ENCODE assay signal across 1 cellular context in the genomic region with DNA sequence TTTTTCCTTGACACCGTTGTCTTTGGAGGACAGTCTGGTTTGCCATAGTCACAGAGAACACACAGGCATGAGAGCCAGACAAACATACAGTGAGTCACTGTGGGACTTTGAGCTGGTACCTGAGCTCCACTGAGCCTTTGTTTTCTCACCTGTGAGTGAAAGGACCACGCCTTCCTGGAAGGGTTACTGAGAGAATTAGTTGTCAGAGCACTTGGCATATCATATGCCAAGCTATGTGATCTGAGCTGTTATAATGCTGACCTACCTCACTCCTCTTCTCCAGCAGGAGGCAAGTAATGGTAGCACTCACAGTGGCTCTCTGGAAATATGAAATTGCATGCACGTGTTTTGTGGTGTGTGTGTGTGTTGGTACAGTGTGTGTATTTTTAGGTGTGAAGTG.
A peak's percentile ranks its signal among the peaks of the same experiment; 100 is the strongest.
TF ChIP-seq lines count a peak whose summit lies in the region.

No MANE protein-coding gene starts in this region.

TF ChIP-seq in HepG2, 621 proteins besides CTCF, POLR2A, EP300 and RAD21 (continues in another document):
- peak; percentile 50; the same call in 1 of the 2 replicates for TF ChIP-seq DPF2 (CRISPR knock-in tag; IDR thresholded peaks at IDR 0.05; ENCODE audit: borderline replicate concordance, low read depth)
- TF ChIP-seq RARA (CRISPR knock-in tag; IDR thresholded peaks at IDR 0.05): peak; percentile 49; the same call in 1 of the 2 replicates
- TF ChIP-seq, protein P1, sequence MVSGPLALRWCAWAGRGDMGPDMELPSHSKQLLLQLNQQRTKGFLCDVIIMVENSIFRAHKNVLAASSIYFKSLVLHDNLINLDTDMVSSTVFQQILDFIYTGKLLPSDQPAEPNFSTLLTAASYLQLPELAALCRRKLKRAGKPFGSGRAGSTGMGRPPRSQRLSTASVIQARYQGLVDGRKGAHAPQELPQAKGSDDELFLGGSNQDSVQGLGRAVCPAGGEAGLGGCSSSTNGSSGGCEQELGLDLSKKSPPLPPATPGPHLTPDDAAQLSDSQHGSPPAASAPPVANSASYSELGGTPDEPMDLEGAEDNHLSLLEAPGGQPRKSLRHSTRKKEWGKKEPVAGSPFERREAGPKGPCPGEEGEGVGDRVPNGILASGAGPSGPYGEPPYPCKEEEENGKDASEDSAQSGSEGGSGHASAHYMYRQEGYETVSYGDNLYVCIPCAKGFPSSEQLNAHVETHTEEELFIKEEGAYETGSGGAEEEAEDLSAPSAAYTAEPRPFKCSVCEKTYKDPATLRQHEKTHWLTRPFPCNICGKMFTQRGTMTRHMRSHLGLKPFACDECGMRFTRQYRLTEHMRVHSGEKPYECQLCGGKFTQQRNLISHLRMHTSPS (CRISPR knock-in tag; IDR thresholded peaks at IDR 0.05; ENCODE audit: low read depth): peak; percentile 16; the same call in 1 of the 2 replicates
- no peak for TF ChIP-seq ZNF430 (CRISPR knock-in tag; IDR thresholded peaks at IDR 0.05)
- peak; percentile 64 for TF ChIP-seq SAP130 (CRISPR knock-in tag; IDR thresholded peaks at IDR 0.05; ENCODE audit: low read depth)
- no peak for TF ChIP-seq FOXK2 (IDR thresholded peaks at IDR 0.05)
- TF ChIP-seq, protein P2, sequence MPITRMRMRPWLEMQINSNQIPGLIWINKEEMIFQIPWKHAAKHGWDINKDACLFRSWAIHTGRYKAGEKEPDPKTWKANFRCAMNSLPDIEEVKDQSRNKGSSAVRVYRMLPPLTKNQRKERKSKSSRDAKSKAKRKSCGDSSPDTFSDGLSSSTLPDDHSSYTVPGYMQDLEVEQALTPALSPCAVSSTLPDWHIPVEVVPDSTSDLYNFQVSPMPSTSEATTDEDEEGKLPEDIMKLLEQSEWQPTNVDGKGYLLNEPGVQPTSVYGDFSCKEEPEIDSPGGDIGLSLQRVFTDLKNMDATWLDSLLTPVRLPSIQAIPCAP (CRISPR knock-in tag; IDR thresholded peaks at IDR 0.05; ENCODE audit: low read depth): no peak
- TF ChIP-seq NFE2 (CRISPR knock-in tag; IDR thresholded peaks at IDR 0.05): no peak
- TF ChIP-seq U2AF1 (optimal IDR thresholded peaks at IDR 0.05; ENCODE audit: low read depth, low read length): no peak
- TF ChIP-seq ELF3 (CRISPR knock-in tag; IDR thresholded peaks at IDR 0.05): peak; percentile 68; the same call in 1 of the 2 replicates
- TF ChIP-seq, protein P3, sequence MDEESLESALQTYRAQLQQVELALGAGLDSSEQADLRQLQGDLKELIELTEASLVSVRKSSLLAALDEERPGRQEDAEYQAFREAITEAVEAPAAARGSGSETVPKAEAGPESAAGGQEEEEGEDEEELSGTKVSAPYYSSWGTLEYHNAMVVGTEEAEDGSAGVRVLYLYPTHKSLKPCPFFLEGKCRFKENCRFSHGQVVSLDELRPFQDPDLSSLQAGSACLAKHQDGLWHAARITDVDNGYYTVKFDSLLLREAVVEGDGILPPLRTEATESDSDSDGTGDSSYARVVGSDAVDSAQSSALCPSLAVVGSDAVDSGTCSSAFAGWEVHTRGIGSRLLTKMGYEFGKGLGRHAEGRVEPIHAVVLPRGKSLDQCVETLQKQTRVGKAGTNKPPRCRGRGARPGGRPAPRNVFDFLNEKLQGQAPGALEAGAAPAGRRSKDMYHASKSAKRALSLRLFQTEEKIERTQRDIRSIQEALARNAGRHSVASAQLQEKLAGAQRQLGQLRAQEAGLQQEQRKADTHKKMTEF (CRISPR knock-in tag; IDR thresholded peaks at IDR 0.05): peak; percentile 31; the same call in 1 of the 2 replicates
- TF ChIP-seq, protein P4, sequence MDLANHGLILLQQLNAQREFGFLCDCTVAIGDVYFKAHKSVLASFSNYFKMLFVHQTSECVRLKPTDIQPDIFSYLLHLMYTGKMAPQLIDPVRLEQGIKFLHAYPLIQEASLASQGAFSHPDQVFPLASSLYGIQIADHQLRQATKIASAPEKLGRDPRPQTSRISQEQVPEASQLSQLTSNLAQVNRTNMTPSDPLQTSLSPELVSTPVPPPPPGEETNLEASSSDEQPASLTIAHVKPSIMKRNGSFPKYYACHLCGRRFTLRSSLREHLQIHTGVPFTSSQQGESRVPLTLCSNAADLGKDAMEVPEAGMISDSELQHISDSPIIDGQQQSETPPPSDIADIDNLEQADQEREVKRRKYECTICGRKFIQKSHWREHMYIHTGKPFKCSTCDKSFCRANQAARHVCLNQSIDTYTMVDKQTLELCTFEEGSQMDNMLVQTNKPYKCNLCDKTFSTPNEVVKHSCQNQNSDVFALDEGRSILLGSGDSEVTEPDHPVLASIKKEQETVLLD (CRISPR knock-in tag; IDR thresholded peaks at IDR 0.05; ENCODE audit: low read depth): no peak
- no peak for TF ChIP-seq ZFP36 (IDR thresholded peaks at IDR 0.05; ENCODE audit: borderline replicate concordance, low read depth, low read length, partially characterized antibody)
- TF ChIP-seq ARHGAP35 (CRISPR knock-in tag; IDR thresholded peaks at IDR 0.05; ENCODE audit: borderline replicate concordance): no peak
- TF ChIP-seq, protein P5, sequence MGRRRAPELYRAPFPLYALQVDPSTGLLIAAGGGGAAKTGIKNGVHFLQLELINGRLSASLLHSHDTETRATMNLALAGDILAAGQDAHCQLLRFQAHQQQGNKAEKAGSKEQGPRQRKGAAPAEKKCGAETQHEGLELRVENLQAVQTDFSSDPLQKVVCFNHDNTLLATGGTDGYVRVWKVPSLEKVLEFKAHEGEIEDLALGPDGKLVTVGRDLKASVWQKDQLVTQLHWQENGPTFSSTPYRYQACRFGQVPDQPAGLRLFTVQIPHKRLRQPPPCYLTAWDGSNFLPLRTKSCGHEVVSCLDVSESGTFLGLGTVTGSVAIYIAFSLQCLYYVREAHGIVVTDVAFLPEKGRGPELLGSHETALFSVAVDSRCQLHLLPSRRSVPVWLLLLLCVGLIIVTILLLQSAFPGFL (CRISPR knock-in tag; IDR thresholded peaks at IDR 0.05): no peak
- TF ChIP-seq SMC3 (IDR thresholded peaks at IDR 0.05; ENCODE audit: low read length): 0 out of 2 replicates have a peak, but pooled peaks have one; percentile 1
- peak; percentile 70 for TF ChIP-seq GATAD2A (CRISPR knock-in tag; IDR thresholded peaks at IDR 0.05)
- TF ChIP-seq PAF1 (CRISPR knock-in tag; IDR thresholded peaks at IDR 0.05): no peak
- TF ChIP-seq HDAC1 (CRISPR knock-in tag; IDR thresholded peaks at IDR 0.05): peak; percentile 38; the same call in 1 of the 2 replicates
- no peak; the same call in 1 of the 2 replicates for TF ChIP-seq ETV5 (CRISPR knock-in tag; IDR thresholded peaks at IDR 0.05; ENCODE audit: borderline replicate concordance)
- TF ChIP-seq ZSCAN31 (CRISPR knock-in tag; IDR thresholded peaks at IDR 0.05; ENCODE audit: low read depth): 0 out of 2 replicates have a peak, but pooled peaks have one; percentile 30
- TF ChIP-seq, protein P6, sequence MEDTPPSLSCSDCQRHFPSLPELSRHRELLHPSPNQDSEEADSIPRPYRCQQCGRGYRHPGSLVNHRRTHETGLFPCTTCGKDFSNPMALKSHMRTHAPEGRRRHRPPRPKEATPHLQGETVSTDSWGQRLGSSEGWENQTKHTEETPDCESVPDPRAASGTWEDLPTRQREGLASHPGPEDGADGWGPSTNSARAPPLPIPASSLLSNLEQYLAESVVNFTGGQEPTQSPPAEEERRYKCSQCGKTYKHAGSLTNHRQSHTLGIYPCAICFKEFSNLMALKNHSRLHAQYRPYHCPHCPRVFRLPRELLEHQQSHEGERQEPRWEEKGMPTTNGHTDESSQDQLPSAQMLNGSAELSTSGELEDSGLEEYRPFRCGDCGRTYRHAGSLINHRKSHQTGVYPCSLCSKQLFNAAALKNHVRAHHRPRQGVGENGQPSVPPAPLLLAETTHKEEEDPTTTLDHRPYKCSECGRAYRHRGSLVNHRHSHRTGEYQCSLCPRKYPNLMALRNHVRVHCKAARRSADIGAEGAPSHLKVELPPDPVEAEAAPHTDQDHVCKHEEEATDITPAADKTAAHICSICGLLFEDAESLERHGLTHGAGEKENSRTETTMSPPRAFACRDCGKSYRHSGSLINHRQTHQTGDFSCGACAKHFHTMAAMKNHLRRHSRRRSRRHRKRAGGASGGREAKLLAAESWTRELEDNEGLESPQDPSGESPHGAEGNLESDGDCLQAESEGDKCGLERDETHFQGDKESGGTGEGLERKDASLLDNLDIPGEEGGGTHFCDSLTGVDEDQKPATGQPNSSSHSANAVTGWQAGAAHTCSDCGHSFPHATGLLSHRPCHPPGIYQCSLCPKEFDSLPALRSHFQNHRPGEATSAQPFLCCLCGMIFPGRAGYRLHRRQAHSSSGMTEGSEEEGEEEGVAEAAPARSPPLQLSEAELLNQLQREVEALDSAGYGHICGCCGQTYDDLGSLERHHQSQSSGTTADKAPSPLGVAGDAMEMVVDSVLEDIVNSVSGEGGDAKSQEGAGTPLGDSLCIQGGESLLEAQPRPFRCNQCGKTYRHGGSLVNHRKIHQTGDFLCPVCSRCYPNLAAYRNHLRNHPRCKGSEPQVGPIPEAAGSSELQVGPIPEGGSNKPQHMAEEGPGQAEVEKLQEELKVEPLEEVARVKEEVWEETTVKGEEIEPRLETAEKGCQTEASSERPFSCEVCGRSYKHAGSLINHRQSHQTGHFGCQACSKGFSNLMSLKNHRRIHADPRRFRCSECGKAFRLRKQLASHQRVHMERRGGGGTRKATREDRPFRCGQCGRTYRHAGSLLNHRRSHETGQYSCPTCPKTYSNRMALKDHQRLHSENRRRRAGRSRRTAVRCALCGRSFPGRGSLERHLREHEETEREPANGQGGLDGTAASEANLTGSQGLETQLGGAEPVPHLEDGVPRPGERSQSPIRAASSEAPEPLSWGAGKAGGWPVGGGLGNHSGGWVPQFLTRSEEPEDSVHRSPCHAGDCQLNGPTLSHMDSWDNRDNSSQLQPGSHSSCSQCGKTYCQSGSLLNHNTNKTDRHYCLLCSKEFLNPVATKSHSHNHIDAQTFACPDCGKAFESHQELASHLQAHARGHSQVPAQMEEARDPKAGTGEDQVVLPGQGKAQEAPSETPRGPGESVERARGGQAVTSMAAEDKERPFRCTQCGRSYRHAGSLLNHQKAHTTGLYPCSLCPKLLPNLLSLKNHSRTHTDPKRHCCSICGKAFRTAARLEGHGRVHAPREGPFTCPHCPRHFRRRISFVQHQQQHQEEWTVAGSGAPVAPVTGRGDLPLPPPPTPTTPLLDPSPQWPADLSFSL (CRISPR knock-in tag; IDR thresholded peaks at IDR 0.05): no peak; the same call in 1 of the 2 replicates
- no peak for TF ChIP-seq TBP (CRISPR knock-in tag; IDR thresholded peaks at IDR 0.05)
- TF ChIP-seq, protein P7, sequence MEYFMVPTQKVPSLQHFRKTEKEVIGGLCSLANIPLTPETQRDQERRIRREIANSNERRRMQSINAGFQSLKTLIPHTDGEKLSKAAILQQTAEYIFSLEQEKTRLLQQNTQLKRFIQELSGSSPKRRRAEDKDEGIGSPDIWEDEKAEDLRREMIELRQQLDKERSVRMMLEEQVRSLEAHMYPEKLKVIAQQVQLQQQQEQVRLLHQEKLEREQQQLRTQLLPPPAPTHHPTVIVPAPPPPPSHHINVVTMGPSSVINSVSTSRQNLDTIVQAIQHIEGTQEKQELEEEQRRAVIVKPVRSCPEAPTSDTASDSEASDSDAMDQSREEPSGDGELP (IDR thresholded peaks at IDR 0.05; ENCODE audit: borderline replicate concordance, low read depth): peak; percentile 50; the same call in 1 of the 2 replicates
- TF ChIP-seq CREB1 (IDR thresholded peaks at IDR 0.05): no peak
- peak; percentile 38; the same call in 1 of the 2 replicates for TF ChIP-seq CREB1 (CRISPR knock-in tag; IDR thresholded peaks at IDR 0.05)
- no peak for TF ChIP-seq ZNF343 (CRISPR knock-in tag; IDR thresholded peaks at IDR 0.05)
- peak; percentile 63; the same call in 1 of the 2 replicates for TF ChIP-seq ZNF644 (CRISPR knock-in tag; IDR thresholded peaks at IDR 0.05; ENCODE audit: low read depth)
- TF ChIP-seq HOXA7 (CRISPR knock-in tag; IDR thresholded peaks at IDR 0.05): no peak
- no peak for TF ChIP-seq SOX6 (IDR thresholded peaks at IDR 0.05)
- peak; percentile 78 for TF ChIP-seq SOX6 (CRISPR knock-in tag; IDR thresholded peaks at IDR 0.05)
- no peak for TF ChIP-seq ZNF720 (CRISPR knock-in tag; IDR thresholded peaks at IDR 0.05)
- peak; percentile 41; the same call in 1 of the 2 replicates for TF ChIP-seq RXRB (CRISPR knock-in tag; IDR thresholded peaks at IDR 0.05; ENCODE audit: borderline replicate concordance)
- TF ChIP-seq ELF1 (CRISPR knock-in tag; IDR thresholded peaks at IDR 0.05): no peak
- TF ChIP-seq JUND (CRISPR knock-in tag; IDR thresholded peaks at IDR 0.05): peak; percentile 69; the same call in 1 of the 2 replicates
- peak; percentile 48 for TF ChIP-seq SALL1 (CRISPR knock-in tag; IDR thresholded peaks at IDR 0.05)
- peak; percentile 55 for TF ChIP-seq MED1 (CRISPR knock-in tag; IDR thresholded peaks at IDR 0.05)
- no peak for TF ChIP-seq ZSCAN20 (CRISPR knock-in tag; IDR thresholded peaks at IDR 0.05; ENCODE audit: borderline replicate concordance)
- no peak for TF ChIP-seq ZNF431 (CRISPR knock-in tag; IDR thresholded peaks at IDR 0.05; ENCODE audit: borderline replicate concordance, low read depth)
- peak; percentile 84 for TF ChIP-seq SP5 (CRISPR knock-in tag; IDR thresholded peaks at IDR 0.05; ENCODE audit: borderline replicate concordance, low read depth)
- TF ChIP-seq RBFOX2 (IDR thresholded peaks at IDR 0.05; ENCODE audit: low read depth, low read length): no peak
- TF ChIP-seq ZNF549 (CRISPR knock-in tag; IDR thresholded peaks at IDR 0.05): no peak
- TF ChIP-seq HDAC2 (CRISPR knock-in tag; IDR thresholded peaks at IDR 0.05): 0 out of 2 replicates have a peak, but pooled peaks have one; percentile 28
- TF ChIP-seq, protein P8, sequence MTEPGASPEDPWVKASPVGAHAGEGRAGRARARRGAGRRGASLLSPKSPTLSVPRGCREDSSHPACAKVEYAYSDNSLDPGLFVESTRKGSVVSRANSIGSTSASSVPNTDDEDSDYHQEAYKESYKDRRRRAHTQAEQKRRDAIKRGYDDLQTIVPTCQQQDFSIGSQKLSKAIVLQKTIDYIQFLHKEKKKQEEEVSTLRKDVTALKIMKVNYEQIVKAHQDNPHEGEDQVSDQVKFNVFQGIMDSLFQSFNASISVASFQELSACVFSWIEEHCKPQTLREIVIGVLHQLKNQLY (CRISPR knock-in tag; IDR thresholded peaks at IDR 0.05): peak; percentile 47; the same call in 1 of the 2 replicates
- TF ChIP-seq CCAR2 (optimal IDR thresholded peaks at IDR 0.05; ENCODE audit: low read depth, low read length): no peak
- peak; percentile 76 for TF ChIP-seq TBX2 (CRISPR knock-in tag; IDR thresholded peaks at IDR 0.05; ENCODE audit: borderline replicate concordance)
- no peak for TF ChIP-seq U2AF2 (IDR thresholded peaks at IDR 0.05; ENCODE audit: low read depth, low read length)
- TF ChIP-seq ERF (CRISPR knock-in tag; IDR thresholded peaks at IDR 0.05): no peak
- peak; percentile 75 for TF ChIP-seq HNF4A (CRISPR knock-in tag; IDR thresholded peaks at IDR 0.05)
- peak; percentile 34; the same call in 1 of the 2 replicates for TF ChIP-seq BCL6 (CRISPR knock-in tag; IDR thresholded peaks at IDR 0.05)
